8 cellular contexts compared by ENCODE assay signal in genomic region chr19:1098177-1099051, GRCh38. TPM values are rescaled to one million over a fixed set of nuclear protein-coding genes. Genes with fewer than 3 reads are reported as not detected.
DNase-seq lines count a peak whose midpoint lies in the region; ATAC-seq and TF ChIP-seq lines count a peak whose summit lies in the region.

No MANE protein-coding gene starts in this region.

- no peak overlapping the region for H2AFZ ChIP-seq in mesenchymal stem cell (ENCODE audit: low read depth, low read length)

- peak overlapping the region in 1 of 2 experiments; percentile 29 for H3K4ac ChIP-seq in mesenchymal stem cell (ENCODE audit: low read depth in 1 of 2, low read length in 2 of 2)

- intact Hi-C loops in heart right ventricle (cut with DNase I): loop anchor here in 5 of 10 donors (5.0 to 10.0 kb wide), 4 partner anchors 54 to 76 kb away; partner anchors contain the start of genes ABCA7 (in 4 of the 5), RNU6-2 (in 1 of the 5) and TMEM259 (in 1 of the 5)
- intact Hi-C loops in Right ventricle myocardium inferior (cut with DNase I): loop anchor here (5.0 kb wide), 1 partner anchor 56 kb away; the partner anchor contains the start of gene ABCA7
- intact Hi-C loops in uterus (cut with DNase I; ENCODE audit: low total_unique reads): no loop called here

- H3K4me1 ChIP-seq in heart right ventricle: peaks cover 25 to 82% (median 66%) of the 10 kb centered on the region in 9 donors
- peaks cover 61% of the 10 kb centered on the region for H3K4me1 ChIP-seq in adipocyte (ENCODE audit: control insufficient read depth, insufficient read depth, low read length)
- H3K4me1 ChIP-seq in mesenchymal stem cell (ENCODE audit: control insufficient read depth, insufficient read depth, low read depth, low read length): peaks cover 29% of the 10 kb centered on the region
- H3K4me1 ChIP-seq in uterus: peaks cover 16 to 18% of the 10 kb centered on the region in 2 donors
- peaks cover 20% of the 10 kb centered on the region for H3K4me1 ChIP-seq in HAP-1

- ATAC-seq in heart right ventricle (no peak), Right ventricle myocardium inferior (no peak), HG03521 (IDR thresholded peaks at IDR 0.05; ENCODE audit: unreplicated experiment) (no peak)

- peak overlapping the region; percentile 56 to 67 for H3K18ac ChIP-seq in mesenchymal stem cell (ENCODE audit: low read depth in 1 of 2, low read length in 2 of 2)

- in situ Hi-C loops in HAP-1 (cut with MboI; ENCODE audit: low sequenced_read_pairs): no loop called here

- no peaks in the 10 kb centered on the region for H3K27me3 ChIP-seq in heart right ventricle
- no peaks in the 10 kb centered on the region for H3K27me3 ChIP-seq in adipocyte (replicated peaks; ENCODE audit: control insufficient read depth, insufficient read depth, low read length)
- H3K27me3 ChIP-seq in mesenchymal stem cell (ENCODE audit: control insufficient read depth in 1 of 2, insufficient read depth in 1 of 2, low read length in 2 of 2): no peaks in the 10 kb centered on the region
- no peaks in the 10 kb centered on the region for H3K27me3 ChIP-seq in uterus
- H3K27me3 ChIP-seq in HAP-1 (ENCODE audit: low read depth): no peaks in the 10 kb centered on the region

- peak overlapping the region in 1 of 2 experiments; percentile 55 for H3K14ac ChIP-seq in mesenchymal stem cell (ENCODE audit: low read length in 2 of 2)

- H3K9ac ChIP-seq in adipocyte (ENCODE audit: low read length) (peak overlapping the region; percentile 84), mesenchymal stem cell (ENCODE audit: low read length) (peak overlapping the region; percentile 61)

- H3K9me3 ChIP-seq in heart right ventricle: peaks cover 0 to 11% (median 0%) of the 10 kb centered on the region in 11 donors
- peaks cover 6% of the 10 kb centered on the region for H3K9me3 ChIP-seq in adipocyte (ENCODE audit: control insufficient read depth, low read length)
- peaks cover 3% of the 10 kb centered on the region for H3K9me3 ChIP-seq in mesenchymal stem cell (ENCODE audit: control insufficient read depth, low read length)
- no peaks in the 10 kb centered on the region for H3K9me3 ChIP-seq in uterus
- no peaks in the 10 kb centered on the region for H3K9me3 ChIP-seq in HAP-1

- no peak overlapping the region for H3K4me2 ChIP-seq in mesenchymal stem cell (ENCODE audit: low read length, poor library complexity, severe bottlenecking)

- no peak overlapping the region for H2BK120ac ChIP-seq in mesenchymal stem cell (ENCODE audit: low read depth, low read length)

- DNase-seq in heart right ventricle (peak in 1 of 2 donors; percentile 17), Right ventricle myocardium inferior (ENCODE audit: missing footprints) (no peak), adipocyte (ENCODE audit: low read depth) (no peak), mesenchymal stem cell (no peak), uterus (no peak), H4 (ENCODE audit: low spot score) (no peak), HAP-1 (ENCODE audit: low spot score in 2 of 2) (no peak)

- TF ChIP-seq CTCF in heart right ventricle (IDR thresholded peaks at IDR 0.05) (no peak), uterus (IDR thresholded peaks at IDR 0.05) (no peak)

- H3K36me3 ChIP-seq in heart right ventricle: peaks cover 0 to 6% (median 0%) of the 10 kb centered on the region in 9 donors
- H3K36me3 ChIP-seq in adipocyte (ENCODE audit: control insufficient read depth, insufficient read depth, low read length, severe bottlenecking): no peaks in the 10 kb centered on the region
- peaks cover 3 to 6% of the 10 kb centered on the region in 2 experiments for H3K36me3 ChIP-seq in mesenchymal stem cell (ENCODE audit: control insufficient read depth in 1 of 2, insufficient read depth in 2 of 2, low read depth in 1 of 2, low read length in 2 of 2)
- H3K36me3 ChIP-seq in uterus: no peaks in the 10 kb centered on the region
- H3K36me3 ChIP-seq in HAP-1 (replicated peaks): peaks cover 6% of the 10 kb centered on the region

- no peak overlapping the region for H2BK15ac ChIP-seq in mesenchymal stem cell (ENCODE audit: low read depth, poor library complexity, severe bottlenecking)

- H3K79me1 ChIP-seq in mesenchymal stem cell (replicated peaks; ENCODE audit: low read length, poor library complexity, severe bottlenecking): peaks cover 1% of the 10 kb centered on the region

- peak overlapping the region; percentile 12 for H2AK5ac ChIP-seq in mesenchymal stem cell (ENCODE audit: low read length, severe bottlenecking)

- no peak overlapping the region for H2BK5ac ChIP-seq in mesenchymal stem cell (ENCODE audit: low read depth, low read length, poor library complexity, severe bottlenecking)

- H3K4me3 ChIP-seq in heart right ventricle (no peak overlapping the region), adipocyte (ENCODE audit: low read length) (peak overlapping the region; percentile 12), mesenchymal stem cell (ENCODE audit: insufficient read depth in 1 of 2, low read depth in 1 of 2, low read length in 2 of 2) (peak overlapping the region in 1 of 2 experiments; percentile 32), uterus (no peak overlapping the region), HAP-1 (no peak overlapping the region)

- no peak overlapping the region for H3K23ac ChIP-seq in mesenchymal stem cell (ENCODE audit: low read length in 2 of 2)

- 65 to 68% methylated on average over 15 of the region's 15 CpGs for WGBS in heart right ventricle, 2 donors
- 79% methylated on average over 14 of the region's 15 CpGs for WGBS in mesenchymal stem cell

- peak overlapping the region in 9 of 10 donors; percentile 6 to 99 (median 97) for H3K27ac ChIP-seq in heart right ventricle
- H3K27ac ChIP-seq in mesenchymal stem cell (ENCODE audit: low read length, poor library complexity, severe bottlenecking): no peak overlapping the region
- H3K27ac ChIP-seq in uterus: peak overlapping the region; percentile 91

- TF ChIP-seq POLR2A in uterus (IDR thresholded peaks at IDR 0.05): no peak

- H4K91ac ChIP-seq in mesenchymal stem cell (ENCODE audit: low read length): peak overlapping the region; percentile 67

- peak overlapping the region; percentile 5 for H4K8ac ChIP-seq in mesenchymal stem cell (ENCODE audit: low read length)

- peak overlapping the region; percentile 29 to 96 for H2BK12ac ChIP-seq in mesenchymal stem cell (ENCODE audit: low read length in 2 of 2)

RNA-seq across cellular contexts. Expression of gene POLR2E, which starts 3.2 kb away (rescaled TPM):
- total RNA-seq in heart right ventricle (100 to 1,000 TPM; 111 to 215 (median 134) TPM), Right ventricle myocardium inferior (142 TPM), uterus (100 to 1,000 TPM in 1 of 4 donors, 10 to 100 TPM in 3; 13.6 to 112 (median 59.8) TPM)
- 100 to 1,000 TPM; 116 to 212 TPM for polyA plus RNA-seq in heart right ventricle
- polyA plus RNA-seq in mesenchymal stem cell (2013, experiment 1 of 2): 152 TPM
- polyA plus RNA-seq in mesenchymal stem cell (2013, experiment 2 of 2): 153 TPM
- 237 and 244 TPM in 2 replicates for total RNA-seq in H4 (2014; rRNA removed; shearing (Covaris generic))

RNA-seq across cellular contexts. Expression of gene GPX4, which starts 5.4 kb away (rescaled TPM):
- total RNA-seq in heart right ventricle (100 to 1,000 TPM; 244 to 405 (median 299) TPM), Right ventricle myocardium inferior (361 TPM), uterus (100 to 1,000 TPM in 3 of 4 donors, 10 to 100 TPM in 1; 68.2 to 357 (median 163) TPM)
- polyA plus RNA-seq in heart right ventricle: 100 to 1,000 TPM; 461 to 487 TPM
- 676 TPM for polyA plus RNA-seq in mesenchymal stem cell (2013, experiment 1 of 2)
- polyA plus RNA-seq in mesenchymal stem cell (2013, experiment 2 of 2): 686 TPM
- 470 and 493 TPM in 2 replicates for total RNA-seq in H4 (2014; rRNA removed; shearing (Covaris generic))

RNA-seq across cellular contexts. Expression of gene ARHGAP45, which starts 31.4 kb away (rescaled TPM):
- total RNA-seq in heart right ventricle (10 to 100 TPM in 1 of 10 donors, 1 to 10 TPM in 9; 1.9 to 27.4 (median 4.1) TPM), Right ventricle myocardium inferior (6.6 TPM), uterus (100 to 1,000 TPM in 1 of 4 donors, 1 to 10 TPM in 3; 4.1 to 154 (median 8.6) TPM)
- 1 to 10 TPM; 4.4 to 8.6 TPM for polyA plus RNA-seq in heart right ventricle
- polyA plus RNA-seq in mesenchymal stem cell (2013, experiment 1 of 2): 0.17 TPM
- 0.15 TPM for polyA plus RNA-seq in mesenchymal stem cell (2013, experiment 2 of 2)
- 2.4 and 3.2 TPM in 2 replicates for total RNA-seq in H4 (2014; rRNA removed; shearing (Covaris generic))

RNA-seq across cellular contexts. Expression of gene ABCA7, which starts 58.5 kb away (rescaled TPM):
- total RNA-seq in heart right ventricle (10 to 100 TPM in 1 of 10 donors, 1 to 10 TPM in 9; 4.3 to 18.1 (median 5.6) TPM), Right ventricle myocardium inferior (7.7 TPM), uterus (10 to 100 TPM in 1 of 4 donors, 1 to 10 TPM in 2, under 1 TPM in 1; 0.59 to 10.4 (median 2.7) TPM)
- polyA plus RNA-seq in heart right ventricle: 10 to 100 TPM in 1 of 2 donors, 1 to 10 TPM in 1; 2.7 to 23.4 TPM
- 8.4 TPM for polyA plus RNA-seq in mesenchymal stem cell (2013, experiment 1 of 2)
- polyA plus RNA-seq in mesenchymal stem cell (2013, experiment 2 of 2): 8.4 TPM
- 2.9 and 3.6 TPM in 2 replicates for total RNA-seq in H4 (2014; rRNA removed; shearing (Covaris generic))
